Comparison of ENCODE assay signal across 1 cellular context in the genomic region with DNA sequence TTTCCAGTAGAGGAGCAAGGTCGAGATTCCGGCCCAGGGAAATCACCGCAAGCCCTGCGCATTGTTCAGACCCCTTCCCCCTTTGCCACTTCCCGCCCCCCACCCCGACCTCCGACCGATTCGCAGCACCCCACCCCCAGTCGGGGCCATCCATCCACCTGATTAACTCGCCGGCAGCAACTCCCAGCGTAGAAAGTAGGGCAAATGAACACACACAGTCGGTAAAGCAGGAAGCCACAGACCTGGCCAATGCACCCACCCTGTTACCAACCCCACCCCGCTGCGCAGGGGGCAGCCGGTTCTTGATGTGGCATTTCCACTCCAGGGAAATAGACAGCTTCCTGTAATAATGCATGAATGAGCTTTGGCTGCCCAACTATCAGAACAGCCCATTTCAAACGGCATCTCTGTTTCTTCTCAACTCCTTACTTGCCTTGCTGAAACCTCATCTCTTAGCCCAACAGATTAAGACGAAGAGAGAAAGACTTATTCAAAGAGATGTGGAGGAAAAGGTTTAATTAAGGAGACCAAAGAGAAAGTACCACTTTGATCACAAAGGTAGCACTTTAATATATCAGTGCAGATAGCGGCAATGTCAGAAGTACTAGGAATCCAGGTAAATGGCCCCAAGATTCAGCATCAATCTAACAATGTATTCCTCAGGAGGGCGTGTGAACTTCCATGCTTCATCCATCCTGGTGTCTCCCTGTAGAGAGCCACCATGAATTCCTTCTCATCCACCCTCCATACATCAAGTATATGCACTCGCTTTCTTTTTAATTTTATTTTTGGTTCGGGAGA.
TF ChIP-seq lines count a peak whose summit lies in the region.

No MANE protein-coding gene starts in this region.

TF ChIP-seq in H1, 55 proteins besides CTCF, POLR2A, EP300 and RAD21:
- peak; percentile 46 for TF ChIP-seq ASH2L (IDR thresholded peaks at IDR 0.05; ENCODE audit: low read length)
- TF ChIP-seq CTBP2 (IDR thresholded peaks at IDR 0.05; ENCODE audit: borderline replicate concordance, insufficient read depth, insufficient read length, low read length), result peak; percentile 5
- 0 out of 4 replicates have a peak, but pooled peaks of 1 of the 2 experiments have one; percentile 5 for TF ChIP-seq SIN3A (conservative IDR thresholded peaks at IDR 0.05 in 1 of 2, IDR thresholded peaks at IDR 0.05 in 1 of 2; ENCODE audit: low read depth in 1 of 2, low read length in 2 of 2)
- TF ChIP-seq ZNF274 (IDR thresholded peaks at IDR 0.05; ENCODE audit: borderline replicate concordance, extremely low read depth, low read length), result no peak
